1 cellular context compared by ENCODE assay signal in genomic region chr18:49519041-49519971, GRCh38.
TF ChIP-seq lines count a peak whose summit lies in the region.

No MANE protein-coding gene starts in this region.

TF ChIP-seq in GM23338, 12 proteins besides CTCF, POLR2A, EP300 and RAD21:
- TF ChIP-seq CREB1 (CRISPR knock-in tag; IDR thresholded peaks at IDR 0.05; ENCODE audit: low read depth) = no peak
- TF ChIP-seq ZNF331 (CRISPR knock-in tag; IDR thresholded peaks at IDR 0.05; ENCODE audit: low read depth) = no peak
- no peak for TF ChIP-seq JUNB (IDR thresholded peaks at IDR 0.05; ENCODE audit: unreplicated experiment)
- no peak for TF ChIP-seq EZH2phosphoT487 (IDR thresholded peaks at IDR 0.05; ENCODE audit: unreplicated experiment)
- no peak for TF ChIP-seq POLR2AphosphoS5 (IDR thresholded peaks at IDR 0.05; ENCODE audit: low read depth)
- TF ChIP-seq REST (IDR thresholded peaks at IDR 0.05; ENCODE audit: unreplicated experiment) = no peak
- TF ChIP-seq NANOG (IDR thresholded peaks at IDR 0.05; ENCODE audit: borderline replicate concordance) = no peak
- TF ChIP-seq STAT1 (IDR thresholded peaks at IDR 0.05; ENCODE audit: unreplicated experiment) = no peak
- TF ChIP-seq ETS1 (IDR thresholded peaks at IDR 0.05) = no peak
- TF ChIP-seq ZNF114 (CRISPR knock-in tag; IDR thresholded peaks at IDR 0.05) = no peak
- no peak for TF ChIP-seq EZH2 (IDR thresholded peaks at IDR 0.05; ENCODE audit: low read depth, unreplicated experiment)
- TF ChIP-seq ZNF462 (CRISPR knock-in tag; IDR thresholded peaks at IDR 0.05) = no peak
